In the genomic region with DNA sequence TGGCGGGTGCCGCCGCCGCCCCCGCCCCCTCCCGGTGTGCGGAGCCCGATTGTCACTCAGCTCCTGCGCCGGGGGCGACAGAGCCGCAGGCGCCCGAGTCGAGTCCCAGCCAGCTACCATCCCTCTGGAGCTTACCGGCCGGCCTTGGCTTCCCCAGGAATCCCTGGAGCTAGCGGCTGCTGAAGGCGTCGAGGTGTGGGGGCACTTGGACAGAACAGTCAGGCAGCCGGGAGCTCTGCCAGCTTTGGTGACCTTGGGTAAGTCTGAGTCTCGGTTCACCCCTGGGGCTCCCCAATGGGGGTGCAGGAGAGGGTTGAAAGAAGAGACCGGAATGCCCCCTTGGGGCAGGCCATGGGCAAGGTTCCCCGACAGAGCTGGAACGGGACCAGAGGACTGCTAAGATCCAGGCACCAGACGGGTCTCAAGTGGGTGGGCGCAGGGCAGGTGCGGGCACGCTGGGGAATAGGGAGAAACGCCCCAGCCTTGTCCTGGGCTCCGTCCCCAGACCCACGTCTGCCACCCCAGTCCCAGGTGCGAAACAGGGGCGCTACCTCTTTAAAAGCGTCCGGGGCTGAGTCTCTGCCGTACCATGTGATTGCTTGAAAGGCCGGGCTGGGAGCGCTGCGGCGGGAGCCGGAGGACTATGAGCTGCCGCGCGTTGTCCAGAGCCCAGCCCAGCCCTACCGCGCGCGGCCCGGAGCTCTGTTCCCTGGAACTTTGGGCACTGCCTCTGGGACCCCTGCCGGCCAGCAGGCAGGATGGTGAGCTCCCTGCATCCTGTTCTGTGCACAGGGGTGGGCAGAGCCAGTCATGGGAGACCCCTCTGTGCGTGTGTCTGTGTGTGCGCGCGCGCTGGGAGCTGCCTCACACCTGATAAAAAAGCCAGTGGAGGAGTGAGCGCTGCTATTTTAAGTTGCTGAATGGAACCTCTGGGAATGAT, we compare ENCODE assay signal across 8 cellular contexts. TPM values are rescaled to one million over a fixed set of nuclear protein-coding genes. Genes with fewer than 3 reads are reported as not detected.
DNase-seq lines count a peak whose midpoint lies in the region; ATAC-seq and TF ChIP-seq lines count a peak whose summit lies in the region.

TSS of gene ADORA1 (plus strand) at position 55 of the 940 bp plus-strand sequence. CDS start 1,116 bp downstream, outside the sequence.

- TF ChIP-seq POLR2A in erythroblast (IDR thresholded peaks at IDR 0.05; ENCODE audit: low read length), result no peak

- H3K27me3 Mint-ChIP-seq in T-helper 2 cell treated with Interferon-gamma antibody and Interleukin-4, amounts not matched to agents 5 μg/mL and 100 μg/mL, for 36 hours (ENCODE audit: low read depth), result peaks cover 56% of the 10 kb centered on the region

- H3K4me1 ChIP-seq in right atrium auricular region, result peaks cover 0 to 79% of the 10 kb centered on the region in 2 donors

- no peaks in the 10 kb centered on the region for H3K9me3 Mint-ChIP-seq in T-helper 2 cell treated with Interferon-gamma antibody and Interleukin-4, amounts not matched to agents 5 μg/mL and 100 μg/mL, for 36 hours

- H3K9me3 ChIP-seq in right atrium auricular region, result no peaks in the 10 kb centered on the region

- TF ChIP-seq CTCF in right atrium auricular region (IDR thresholded peaks at IDR 0.05), result peak in 1 of 2 donors; percentile 10

- H3K27ac ChIP-seq in right atrium auricular region, result peak within 1 kb of the TSS; percentile 91 to 94

- H3K4me1 Mint-ChIP-seq in T-helper 2 cell treated with Interferon-gamma antibody and Interleukin-4, amounts not matched to agents 5 μg/mL and 100 μg/mL, for 36 hours (ENCODE audit: low read depth), result peaks cover 5% of the 10 kb centered on the region

- H3K27me3 ChIP-seq in right atrium auricular region, result no peaks in the 10 kb centered on the region

- H3K27ac Mint-ChIP-seq in T-helper 2 cell treated with Interferon-gamma antibody and Interleukin-4, amounts not matched to agents 5 μg/mL and 100 μg/mL, for 36 hours, result no peak within 1 kb of the TSS

- H3K4me3 Mint-ChIP-seq in T-helper 2 cell treated with Interferon-gamma antibody and Interleukin-4, amounts not matched to agents 5 μg/mL and 100 μg/mL, for 36 hours, result no peak within 1 kb of the TSS

- no peaks in the 10 kb centered on the region for H3K36me3 Mint-ChIP-seq in T-helper 2 cell treated with Interferon-gamma antibody and Interleukin-4, amounts not matched to agents 5 μg/mL and 100 μg/mL, for 36 hours (ENCODE audit: low read depth)

- ATAC-seq in HG02938 (IDR thresholded peaks at IDR 0.05; ENCODE audit: unreplicated experiment), result no peak

- peak; percentile 69 for DNase-seq in DMS53 (lab: John Stamatoyannopoulos, UW)
- peak; percentile 17 for DNase-seq in MV-4-11 (lab: John Stamatoyannopoulos, UW)
- DNase-seq in amniotic epithelial cell (ENCODE audit: low read depth), result peak; percentile 51
- peak; percentile 81 for DNase-seq in right atrium auricular region (ENCODE audit: low spot score)
- DNase-seq in posterior cingulate gyrus, result peak; percentile 72 to 98 (median 86)
- no peak for DNase-seq in erythroblast (lab: John Stamatoyannopoulos, UW)
- no peak for DNase-seq in T-helper 2 cell treated with Interferon-gamma antibody and Interleukin-4, amounts not matched to agents 5 μg/mL and 100 μg/mL, for 36 hours (ENCODE audit: low spot score)

- no peaks in the 10 kb centered on the region for H3K36me3 ChIP-seq in right atrium auricular region

- intact Hi-C loops in posterior cingulate gyrus (cut with DNase I), result loop anchor here (5.0 kb wide), 1 partner anchor 91 kb away; no protein-coding TSS in a partner anchor

- H3K4me3 ChIP-seq in right atrium auricular region, result peak within 1 kb of the TSS; percentile 47 to 54

RNA-seq across cellular contexts. Expression of gene ADORA1, which starts in this region (rescaled TPM):
- total RNA-seq in right atrium auricular region, result 10 to 100 TPM in 1 of 2 donors, 1 to 10 TPM in 1; 9.4 to 15.1 TPM

Comparison
In these comparisons a context has a peak if more than half of its experiments do, and no peak if none do; other contexts are left out.
1. DNase-seq: peak in DMS53 (single experiment), MV-4-11 (single experiment), amniotic epithelial cell (single experiment), right atrium auricular region (single experiment) and posterior cingulate gyrus (10 of 10); none in erythroblast (0 of 2) and T-helper 2 cell treated with Interferon-gamma antibody and Interleukin-4, amounts not matched to agents 5 μg/mL and 100 μg/mL, for 36 hours (single experiment).